Comparison of ENCODE assay signal across 1 cellular context in the genomic region with DNA sequence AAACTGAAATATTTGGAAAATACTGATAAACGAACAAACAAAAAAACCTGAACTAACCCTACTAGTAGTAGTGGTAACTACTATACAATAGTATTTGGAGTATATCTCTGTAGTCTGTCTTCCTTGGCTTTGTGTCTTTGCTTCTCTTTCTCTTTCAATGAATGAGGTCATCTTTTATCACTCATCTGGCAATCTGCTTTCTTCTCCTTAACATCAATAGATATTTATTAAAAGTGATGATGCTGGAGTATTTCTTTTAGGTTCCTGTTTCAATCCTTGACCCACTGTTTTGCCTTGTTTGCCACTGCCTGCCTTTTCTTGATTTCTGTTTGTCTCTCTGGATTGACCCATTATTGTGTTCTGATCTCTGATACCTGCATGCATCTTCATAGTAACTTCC.
TF ChIP-seq lines count a peak whose summit lies in the region.

No MANE protein-coding gene starts in this region.

TF ChIP-seq in HEK293, 187 proteins besides CTCF, POLR2A, EP300 and RAD21 (continued from another document):
- TF ChIP-seq, protein P1, sequence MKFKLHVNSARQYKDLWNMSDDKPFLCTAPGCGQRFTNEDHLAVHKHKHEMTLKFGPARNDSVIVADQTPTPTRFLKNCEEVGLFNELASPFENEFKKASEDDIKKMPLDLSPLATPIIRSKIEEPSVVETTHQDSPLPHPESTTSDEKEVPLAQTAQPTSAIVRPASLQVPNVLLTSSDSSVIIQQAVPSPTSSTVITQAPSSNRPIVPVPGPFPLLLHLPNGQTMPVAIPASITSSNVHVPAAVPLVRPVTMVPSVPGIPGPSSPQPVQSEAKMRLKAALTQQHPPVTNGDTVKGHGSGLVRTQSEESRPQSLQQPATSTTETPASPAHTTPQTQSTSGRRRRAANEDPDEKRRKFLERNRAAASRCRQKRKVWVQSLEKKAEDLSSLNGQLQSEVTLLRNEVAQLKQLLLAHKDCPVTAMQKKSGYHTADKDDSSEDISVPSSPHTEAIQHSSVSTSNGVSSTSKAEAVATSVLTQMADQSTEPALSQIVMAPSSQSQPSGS (tag by site-specific recombination; IDR thresholded peaks at IDR 0.05; ENCODE audit: low read depth): peak; percentile 93
- TF ChIP-seq ZNF549 (tag by site-specific recombination; IDR thresholded peaks at IDR 0.05): no peak
- peak; percentile 63 for TF ChIP-seq ZBTB17 (tag by site-specific recombination; IDR thresholded peaks at IDR 0.05)
- TF ChIP-seq PRDM4 (tag by site-specific recombination; IDR thresholded peaks at IDR 0.05): no peak
- TF ChIP-seq ZNF548 (tag by site-specific recombination; IDR thresholded peaks at IDR 0.05): no peak
- TF ChIP-seq, protein P2, sequence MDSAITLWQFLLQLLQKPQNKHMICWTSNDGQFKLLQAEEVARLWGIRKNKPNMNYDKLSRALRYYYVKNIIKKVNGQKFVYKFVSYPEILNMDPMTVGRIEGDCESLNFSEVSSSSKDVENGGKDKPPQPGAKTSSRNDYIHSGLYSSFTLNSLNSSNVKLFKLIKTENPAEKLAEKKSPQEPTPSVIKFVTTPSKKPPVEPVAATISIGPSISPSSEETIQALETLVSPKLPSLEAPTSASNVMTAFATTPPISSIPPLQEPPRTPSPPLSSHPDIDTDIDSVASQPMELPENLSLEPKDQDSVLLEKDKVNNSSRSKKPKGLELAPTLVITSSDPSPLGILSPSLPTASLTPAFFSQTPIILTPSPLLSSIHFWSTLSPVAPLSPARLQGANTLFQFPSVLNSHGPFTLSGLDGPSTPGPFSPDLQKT (IDR thresholded peaks at IDR 0.05; ENCODE audit: borderline replicate concordance, low read depth, low read length): no peak
- TF ChIP-seq HOXC10 (CRISPR knock-in tag; IDR thresholded peaks at IDR 0.05): no peak
- no peak for TF ChIP-seq ZFP3 (tag by site-specific recombination; IDR thresholded peaks at IDR 0.05; ENCODE audit: low read depth)
- no peak for TF ChIP-seq ZBTB48 (tag by site-specific recombination; IDR thresholded peaks at IDR 0.05)
- TF ChIP-seq ZNF558 (tag by site-specific recombination; IDR thresholded peaks at IDR 0.05): 0 out of 2 replicates have a peak, but pooled peaks have one; percentile 26
- no peak for TF ChIP-seq ZFP41 (tag by site-specific recombination; IDR thresholded peaks at IDR 0.05; ENCODE audit: borderline replicate concordance)
- TF ChIP-seq ZNF202 (tag by site-specific recombination; IDR thresholded peaks at IDR 0.05; ENCODE audit: borderline replicate concordance): no peak
- no peak for TF ChIP-seq ZNF423 (tag by site-specific recombination; IDR thresholded peaks at IDR 0.05)
- TF ChIP-seq OVOL3 (tag by site-specific recombination; IDR thresholded peaks at IDR 0.05): no peak
- TF ChIP-seq ZNF223 (tag by site-specific recombination; IDR thresholded peaks at IDR 0.05): no peak
- TF ChIP-seq OSR2 (tag by site-specific recombination; IDR thresholded peaks at IDR 0.05): no peak
- TF ChIP-seq ZNF341 (tag by site-specific recombination; IDR thresholded peaks at IDR 0.05; ENCODE audit: low read depth): no peak
- no peak for TF ChIP-seq GLIS1 (tag by site-specific recombination; IDR thresholded peaks at IDR 0.05)
- no peak for TF ChIP-seq SALL2 (tag by site-specific recombination; IDR thresholded peaks at IDR 0.05; ENCODE audit: borderline replicate concordance)
